In genomic region chr22:17359501-17359900, GRCh38 we compare ENCODE assay signal across 1 cellular context.
TF ChIP-seq lines count a peak whose summit lies in the region.

No MANE protein-coding gene starts in this region.

TF ChIP-seq in WTC11, 78 proteins besides CTCF, POLR2A, EP300 and RAD21 (continued from another document):
- TF ChIP-seq ZNF416 (CRISPR knock-in tag; IDR thresholded peaks at IDR 0.05) (no peak), TCF7 (CRISPR knock-in tag; IDR thresholded peaks at IDR 0.05; ENCODE audit: low read depth) (no peak), AFF4 (CRISPR knock-in tag; IDR thresholded peaks at IDR 0.05; ENCODE audit: borderline replicate concordance) (no peak), NFYB (CRISPR knock-in tag; conservative IDR thresholded peaks at IDR 0.05; ENCODE audit: low read depth) (no peak), ESRRA (CRISPR knock-in tag; IDR thresholded peaks at IDR 0.05; ENCODE audit: borderline replicate concordance) (no peak), EMX1 (CRISPR knock-in tag; IDR thresholded peaks at IDR 0.05) (no peak), PRRX2 (CRISPR knock-in tag; IDR thresholded peaks at IDR 0.05) (no peak), PRDM15 (CRISPR knock-in tag; IDR thresholded peaks at IDR 0.05) (no peak), MLX (CRISPR knock-in tag; IDR thresholded peaks at IDR 0.05) (no peak), CDX4 (CRISPR knock-in tag; IDR thresholded peaks at IDR 0.05; ENCODE audit: borderline replicate concordance) (no peak), TEAD4 (CRISPR knock-in tag; IDR thresholded peaks at IDR 0.05) (no peak)
